Comparison of ENCODE assay signal across 33 cellular contexts in the genomic region with DNA sequence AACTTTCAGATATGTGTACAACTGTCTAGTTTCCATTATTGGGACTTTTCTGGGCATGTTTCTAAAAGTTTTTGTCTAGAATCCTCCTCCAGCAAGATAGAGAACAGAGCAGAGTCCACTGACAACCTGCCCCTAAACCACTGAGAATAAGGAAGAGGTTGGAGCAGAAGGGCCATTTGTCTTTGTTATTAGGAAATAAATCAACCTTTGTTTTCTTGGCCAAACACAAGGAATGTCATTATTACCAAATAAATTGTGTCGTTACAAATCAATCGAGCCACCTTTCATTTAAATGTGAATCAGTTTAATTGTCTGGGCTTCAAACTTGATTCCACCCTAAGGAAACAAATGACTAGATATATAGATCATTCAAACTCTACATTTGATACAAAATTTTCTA.
"Had no signal": no experiment of that assay in that cellular context is flagged by ENCODE, and none has a peak within 500 bp of the region (broad histone marks: within the 10 kb centered on the region; RNA-seq: fewer than 3 reads in every experiment).

No MANE protein-coding gene starts in this region.

- DNase-seq: activated CD4-positive, alpha-beta memory T cell treated with anti-CD3 and anti-CD28 coated beads for 36 hours; activated CD4-positive, alpha-beta T cell treated with anti-CD3 and anti-CD28 coated beads for 4 hours; activated CD4-positive, alpha-beta T cell treated with anti-CD3 and anti-CD28 coated beads, Interleukin-2, amount 10 ng/mL, durations not matched to agents 24 days and 14 days; activated CD4-positive, alpha-beta T cell treated with anti-CD3 and anti-CD28 coated beads, Interleukin-2, amount 50 U/mL, for 1 hour; activated CD4-positive, alpha-beta T cell treated with anti-CD3 and anti-CD28 coated beads, Interleukin-2, amount 50 U/mL, for 4 hours; activated CD4-positive, CD25-positive, alpha-beta regulatory T cell; activated CD8-positive, alpha-beta memory T cell treated with anti-CD3 and anti-CD28 coated beads, Interleukin-2, amount 50 U/mL, for 4 hours; activated CD8-positive, alpha-beta T cell treated with anti-CD3 and anti-CD28 coated beads for 36 hours; activated effector memory CD4-positive, alpha-beta T cell treated with Interleukin-2 at 50 U/mL for 16 hours; activated gamma-delta T cell; activated naive CD4-positive, alpha-beta T cell treated with anti-CD3 and anti-CD28 coated beads, Interleukin-2, amount 10 ng/mL, durations not matched to agents 7 days and 5 days; activated naive CD4-positive, alpha-beta T cell treated with Interleukin-2 at 50 U/mL for 16 hours; activated naive CD8-positive, alpha-beta T cell treated with anti-CD3 and anti-CD28 coated beads, Interleukin-2, amount 10 ng/mL, durations not matched to agents 7 days and 5 days; activated naive CD8-positive, alpha-beta T cell treated with anti-CD3 and anti-CD28 coated beads, Interleukin-2, amount 50 U/mL, for 24 hours; activated T-cell treated with anti-CD3 and anti-CD28 coated beads for 4 hours; activated T-cell treated with anti-CD3 and anti-CD28 coated beads, Interleukin-2, amount 50 U/mL, for 24 hours; activated T-cell treated with anti-CD3 and anti-CD28 coated beads, Interleukin-2, amount 50 U/mL, for 48 hours; amygdala; anterior cingulate cortex; body of pancreas; brain microvascular endothelial cell; central memory CD4-positive, alpha-beta T cell; SW 1271; T-helper 1 cell; T-helper 2 cell; T-helper 9 cell; WERI-Rb-1 had no signal

- H3K4me3 Mint-ChIP-seq: activated CD4-positive, alpha-beta memory T cell treated with anti-CD3 and anti-CD28 coated beads for 36 hours; activated CD4-positive, alpha-beta T cell treated with anti-CD3 and anti-CD28 coated beads, Interleukin-2, amount 10 ng/mL, durations not matched to agents 24 days and 14 days; activated CD8-positive, alpha-beta T cell treated with anti-CD3 and anti-CD28 coated beads for 36 hours; activated naive CD4-positive, alpha-beta T cell treated with anti-CD3 and anti-CD28 coated beads, Interleukin-2, amount 10 ng/mL, durations not matched to agents 7 days and 5 days; activated naive CD4-positive, alpha-beta T cell treated with anti-CD3 and anti-CD28 coated beads, Interleukin-2, amount 50 U/mL, for 24 hours; activated naive CD8-positive, alpha-beta T cell; activated naive CD8-positive, alpha-beta T cell treated with anti-CD3 and anti-CD28 coated beads, Interleukin-2, amount 10 ng/mL, durations not matched to agents 7 days and 5 days; activated naive CD8-positive, alpha-beta T cell treated with anti-CD3 and anti-CD28 coated beads, Interleukin-2, amount 50 U/mL, for 24 hours; activated T-cell treated with anti-CD3 and anti-CD28 coated beads, Interleukin-2, amount 50 U/mL, for 24 hours; T-helper 1 cell treated with Interleukin-12 subunit alpha and Interleukin-12 subunit beta and Interleukin-4 antibody, amounts not matched to agents 30 μg/mL and 1 μg/mL, for 36 hours; T-helper 2 cell treated with Interferon-gamma antibody and Interleukin-4, amounts not matched to agents 5 μg/mL and 100 μg/mL, for 36 hours; WTC11 had no signal

- H3K9me3 Mint-ChIP-seq: activated CD4-positive, alpha-beta memory T cell treated with anti-CD3 and anti-CD28 coated beads for 36 hours; activated CD4-positive, alpha-beta T cell treated with anti-CD3 and anti-CD28 coated beads, Interleukin-2, amount 10 ng/mL, durations not matched to agents 24 days and 14 days; activated CD8-positive, alpha-beta T cell treated with anti-CD3 and anti-CD28 coated beads for 36 hours; activated naive CD4-positive, alpha-beta T cell treated with anti-CD3 and anti-CD28 coated beads, Interleukin-2, amount 10 ng/mL, durations not matched to agents 7 days and 5 days; activated naive CD4-positive, alpha-beta T cell treated with anti-CD3 and anti-CD28 coated beads, Interleukin-2, amount 50 U/mL, for 24 hours; activated naive CD8-positive, alpha-beta T cell treated with anti-CD3 and anti-CD28 coated beads, Interleukin-2, amount 10 ng/mL, durations not matched to agents 7 days and 5 days; activated naive CD8-positive, alpha-beta T cell treated with anti-CD3 and anti-CD28 coated beads, Interleukin-2, amount 50 U/mL, for 24 hours; activated T-cell treated with anti-CD3 and anti-CD28 coated beads, Interleukin-2, amount 50 U/mL, for 24 hours; activated T-helper 2 cell treated with anti-CD3 and anti-CD28 coated beads, Interferon-gamma antibody, Interleukin-2, Interleukin-4, amounts not matched to agents 10 μg/mL and 5 μg/mL and 100 μg/mL, durations not matched to agents 14 hours and 24 hours and 36 hours; T-helper 1 cell treated with Interleukin-12 subunit alpha and Interleukin-12 subunit beta and Interleukin-4 antibody, amounts not matched to agents 30 μg/mL and 1 μg/mL, for 36 hours; T-helper 2 cell treated with Interferon-gamma antibody and Interleukin-4, amounts not matched to agents 5 μg/mL and 100 μg/mL, for 36 hours; WTC11 had no signal

- H3K27ac Mint-ChIP-seq: activated CD4-positive, alpha-beta memory T cell treated with anti-CD3 and anti-CD28 coated beads for 36 hours; activated CD4-positive, alpha-beta T cell treated with anti-CD3 and anti-CD28 coated beads, Interleukin-2, amount 10 ng/mL, durations not matched to agents 24 days and 14 days; activated CD8-positive, alpha-beta T cell treated with anti-CD3 and anti-CD28 coated beads for 36 hours; activated naive CD4-positive, alpha-beta T cell treated with anti-CD3 and anti-CD28 coated beads, Interleukin-2, amount 10 ng/mL, durations not matched to agents 7 days and 5 days; activated naive CD4-positive, alpha-beta T cell treated with anti-CD3 and anti-CD28 coated beads, Interleukin-2, amount 50 U/mL, for 24 hours; activated naive CD8-positive, alpha-beta T cell; activated naive CD8-positive, alpha-beta T cell treated with anti-CD3 and anti-CD28 coated beads, Interleukin-2, amount 10 ng/mL, durations not matched to agents 7 days and 5 days; activated naive CD8-positive, alpha-beta T cell treated with anti-CD3 and anti-CD28 coated beads, Interleukin-2, amount 50 U/mL, for 24 hours; activated T-cell treated with anti-CD3 and anti-CD28 coated beads, Interleukin-2, amount 50 U/mL, for 24 hours; activated T-helper 2 cell treated with anti-CD3 and anti-CD28 coated beads, Interferon-gamma antibody, Interleukin-2, Interleukin-4, amounts not matched to agents 10 μg/mL and 5 μg/mL and 100 μg/mL, durations not matched to agents 14 hours and 24 hours and 36 hours; T-helper 1 cell treated with Interleukin-12 subunit alpha and Interleukin-12 subunit beta and Interleukin-4 antibody, amounts not matched to agents 30 μg/mL and 1 μg/mL, for 36 hours; T-helper 2 cell treated with Interferon-gamma antibody and Interleukin-4, amounts not matched to agents 5 μg/mL and 100 μg/mL, for 36 hours; WTC11 had no signal

- H3K36me3 Mint-ChIP-seq: activated CD4-positive, alpha-beta memory T cell treated with anti-CD3 and anti-CD28 coated beads for 36 hours; activated naive CD4-positive, alpha-beta T cell treated with anti-CD3 and anti-CD28 coated beads, Interleukin-2, amount 10 ng/mL, durations not matched to agents 7 days and 5 days; activated naive CD4-positive, alpha-beta T cell treated with anti-CD3 and anti-CD28 coated beads, Interleukin-2, amount 50 U/mL, for 24 hours; activated naive CD8-positive, alpha-beta T cell; activated naive CD8-positive, alpha-beta T cell treated with anti-CD3 and anti-CD28 coated beads, Interleukin-2, amount 10 ng/mL, durations not matched to agents 7 days and 5 days; WTC11 had no signal

- H3K4me1 Mint-ChIP-seq: activated CD4-positive, alpha-beta T cell treated with anti-CD3 and anti-CD28 coated beads, Interleukin-2, amount 10 ng/mL, durations not matched to agents 24 days and 14 days; activated naive CD4-positive, alpha-beta T cell treated with anti-CD3 and anti-CD28 coated beads, Interleukin-2, amount 10 ng/mL, durations not matched to agents 7 days and 5 days; activated naive CD4-positive, alpha-beta T cell treated with anti-CD3 and anti-CD28 coated beads, Interleukin-2, amount 50 U/mL, for 24 hours; activated naive CD8-positive, alpha-beta T cell treated with anti-CD3 and anti-CD28 coated beads, Interleukin-2, amount 10 ng/mL, durations not matched to agents 7 days and 5 days; activated naive CD8-positive, alpha-beta T cell treated with anti-CD3 and anti-CD28 coated beads, Interleukin-2, amount 50 U/mL, for 24 hours had no signal

- H3K27me3 Mint-ChIP-seq: activated CD4-positive, alpha-beta T cell treated with anti-CD3 and anti-CD28 coated beads, Interleukin-2, amount 10 ng/mL, durations not matched to agents 24 days and 14 days; activated naive CD4-positive, alpha-beta T cell treated with anti-CD3 and anti-CD28 coated beads, Interleukin-2, amount 10 ng/mL, durations not matched to agents 7 days and 5 days; activated naive CD8-positive, alpha-beta T cell treated with anti-CD3 and anti-CD28 coated beads, Interleukin-2, amount 10 ng/mL, durations not matched to agents 7 days and 5 days had no signal
